Comparison of ENCODE assay signal across 35 cellular contexts in genomic region chr15:88004379-88004778, GRCh38.
"Had no signal": no experiment of that assay in that cellular context is flagged by ENCODE, and none has a peak within 500 bp of the region (broad histone marks: within the 10 kb centered on the region; RNA-seq: fewer than 3 reads in every experiment).

No MANE protein-coding gene starts in this region.

- H3K27ac ChIP-seq: body of pancreas, Peyer's patch, VCaP had no signal

- DNase-seq: activated B cell treated with CpG ODN at 0.5 μM for 24 hours; activated CD4-positive, alpha-beta memory T cell treated with anti-CD3 and anti-CD28 coated beads for 36 hours; activated CD4-positive, alpha-beta T cell treated with anti-CD3 and anti-CD28 coated beads for 4 hours; activated CD4-positive, alpha-beta T cell treated with anti-CD3 and anti-CD28 coated beads, Interleukin-2, amount 50 U/mL, for 1 hour; activated CD4-positive, CD25-positive, alpha-beta regulatory T cell treated with anti-CD3 and anti-CD28 coated beads, Interleukin-2, amount 50 U/mL, for 72 hours; activated CD8-positive, alpha-beta memory T cell treated with anti-CD3 and anti-CD28 coated beads, Interleukin-2, amount 50 U/mL, for 4 hours; activated effector memory CD4-positive, alpha-beta T cell treated with Interleukin-2 at 50 U/mL for 16 hours; activated naive CD4-positive, alpha-beta T cell treated with anti-CD3 and anti-CD28 coated beads, Interleukin-2, amount 10 ng/mL, durations not matched to agents 7 days and 5 days; activated naive CD8-positive, alpha-beta T cell treated with anti-CD3 and anti-CD28 coated beads, Interleukin-2, amount 50 U/mL, for 24 hours; activated T-cell treated with anti-CD3 and anti-CD28 coated beads for 4 hours; activated T-cell treated with anti-CD3 and anti-CD28 coated beads, Interleukin-2, amount 50 U/mL, for 48 hours; aorta; body of pancreas; caudate nucleus; Kasumi-1; KG1; MM.1S; MV-4-11; NCI-H1092; NCI-H146; NCI-H187; NCI-H2029 treated with DMSO at 0.1 percent for 48 hours; NCI-H2107; NCI-H2171; NCI-H510A; NK-92 treated with Interleukin-12 subunit alpha and Interleukin-12 subunit beta, amount 100 ng/mL, for 24 hours; PC-3; Peyer's patch; SIG-M5; T-cell; T-helper 2 cell; T-helper 9 cell had no signal

- H3K9me3 ChIP-seq: body of pancreas, Peyer's patch had no signal

- H3K36me3 Mint-ChIP-seq: activated CD4-positive, alpha-beta memory T cell treated with anti-CD3 and anti-CD28 coated beads for 36 hours; activated naive CD4-positive, alpha-beta T cell treated with anti-CD3 and anti-CD28 coated beads, Interleukin-2, amount 10 ng/mL, durations not matched to agents 7 days and 5 days; activated naive CD8-positive, alpha-beta T cell; T-cell had no signal

- H3K36me3 ChIP-seq: Peyer's patch had no signal

- H3K4me1 ChIP-seq: body of pancreas, Peyer's patch had no signal

- H3K27me3 Mint-ChIP-seq: activated B cell treated with CpG ODN at 0.5 μM for 24 hours; activated CD4-positive, alpha-beta memory T cell treated with anti-CD3 and anti-CD28 coated beads for 36 hours; activated naive CD4-positive, alpha-beta T cell treated with anti-CD3 and anti-CD28 coated beads, Interleukin-2, amount 10 ng/mL, durations not matched to agents 7 days and 5 days; activated naive CD8-positive, alpha-beta T cell had no signal

- ATAC-seq: activated naive CD8-positive, alpha-beta T cell treated with anti-CD3 and anti-CD28 coated beads, Interleukin-2, amount 50 U/mL, for 24 hours; body of pancreas; PC-3; SK-N-SH treated with all-trans-retinoic acid at 6 μM for 48 hours; T-cell had no signal

- H3K27ac Mint-ChIP-seq: activated B cell treated with CpG ODN at 0.5 μM for 24 hours; activated CD4-positive, alpha-beta memory T cell treated with anti-CD3 and anti-CD28 coated beads for 36 hours; activated naive CD4-positive, alpha-beta T cell treated with anti-CD3 and anti-CD28 coated beads, Interleukin-2, amount 10 ng/mL, durations not matched to agents 7 days and 5 days; activated naive CD8-positive, alpha-beta T cell; activated naive CD8-positive, alpha-beta T cell treated with anti-CD3 and anti-CD28 coated beads, Interleukin-2, amount 50 U/mL, for 24 hours; T-cell had no signal

- H3K4me1 Mint-ChIP-seq: activated B cell treated with CpG ODN at 0.5 μM for 24 hours; activated naive CD4-positive, alpha-beta T cell treated with anti-CD3 and anti-CD28 coated beads, Interleukin-2, amount 10 ng/mL, durations not matched to agents 7 days and 5 days; activated naive CD8-positive, alpha-beta T cell treated with anti-CD3 and anti-CD28 coated beads, Interleukin-2, amount 50 U/mL, for 24 hours; T-cell had no signal

- H3K4me3 ChIP-seq: body of pancreas, Peyer's patch had no signal

- H3K27me3 ChIP-seq: body of pancreas, Peyer's patch had no signal

- H3K4me3 Mint-ChIP-seq: activated B cell treated with CpG ODN at 0.5 μM for 24 hours; activated CD4-positive, alpha-beta memory T cell treated with anti-CD3 and anti-CD28 coated beads for 36 hours; activated naive CD4-positive, alpha-beta T cell treated with anti-CD3 and anti-CD28 coated beads, Interleukin-2, amount 10 ng/mL, durations not matched to agents 7 days and 5 days; activated naive CD8-positive, alpha-beta T cell; activated naive CD8-positive, alpha-beta T cell treated with anti-CD3 and anti-CD28 coated beads, Interleukin-2, amount 50 U/mL, for 24 hours; T-cell had no signal
